Comparison of ENCODE assay signal across 8 cellular contexts in the genomic region with DNA sequence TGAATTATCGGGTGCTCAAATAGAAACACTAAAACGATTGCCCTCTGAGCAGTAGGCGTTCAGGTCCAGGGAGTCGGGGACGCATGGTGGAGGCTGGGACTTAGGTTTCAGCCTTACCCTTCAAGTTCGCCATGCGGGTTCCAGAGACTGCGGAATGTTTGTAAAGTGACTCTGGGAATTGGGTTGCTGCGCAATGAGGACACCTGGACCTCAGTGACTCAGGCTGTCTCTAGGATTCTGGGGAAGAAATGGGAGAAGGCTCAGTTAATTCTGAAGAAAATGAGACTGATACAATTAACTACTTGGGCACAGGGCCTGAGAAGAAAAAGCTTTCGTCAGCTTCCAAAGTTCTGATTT. TPM values are rescaled to one million over a fixed set of nuclear protein-coding genes. Genes with fewer than 3 reads are reported as not detected.
DNase-seq lines count a peak whose midpoint lies in the region; ATAC-seq and TF ChIP-seq lines count a peak whose summit lies in the region.

No MANE protein-coding gene starts in this region.

- H3K27me3 ChIP-seq in transverse colon: no peaks in the 10 kb centered on the region

- no peak overlapping the region for H3K27ac Mint-ChIP-seq in activated T-cell treated with anti-CD3 and anti-CD28 coated beads, Interleukin-2, amount 50 U/mL, for 72 hours

- no peaks in the 10 kb centered on the region for H3K36me3 ChIP-seq in transverse colon

- intact Hi-C loops in transverse colon (cut with DNase I; ENCODE audit: low total_unique reads): no loop called here

- no peaks in the 10 kb centered on the region for H3K9me3 Mint-ChIP-seq in activated T-cell treated with anti-CD3 and anti-CD28 coated beads, Interleukin-2, amount 50 U/mL, for 72 hours

- peaks cover 42% of the 10 kb centered on the region for H3K27me3 Mint-ChIP-seq in activated T-cell treated with anti-CD3 and anti-CD28 coated beads, Interleukin-2, amount 50 U/mL, for 72 hours (ENCODE audit: low read depth)

- H3K4me1 ChIP-seq in transverse colon: peaks cover 15 to 69% (median 53%) of the 10 kb centered on the region in 4 donors

- TF ChIP-seq POLR2A in transverse colon (IDR thresholded peaks at IDR 0.05): no peak

- no peak for DNase-seq in activated T-cell treated with anti-CD3 and anti-CD28 coated beads, Interleukin-2, amount 50 U/mL, for 72 hours
- DNase-seq in activated T-cell treated with anti-CD3 and anti-CD28 coated beads for 4 hours (no peak), astrocyte of the cerebellum (ENCODE audit: low read depth) (no peak), left lobe of liver (ENCODE audit: low spot score) (no peak), transverse colon (no peak), NCI-H1436 (lab: John Stamatoyannopoulos, UW) (no peak), NCI-H2196 treated with DMSO at 0.1 percent for 48 hours (lab: John Stamatoyannopoulos, UW; ENCODE audit: unreplicated experiment) (no peak), SK-N-DZ (ENCODE audit: low spot score) (no peak)

- H3K36me3 Mint-ChIP-seq in activated T-cell treated with anti-CD3 and anti-CD28 coated beads, Interleukin-2, amount 50 U/mL, for 72 hours (ENCODE audit: insufficient read depth in 2 of 2): no peaks in the 10 kb centered on the region

- peaks cover 14% of the 10 kb centered on the region for H3K4me1 Mint-ChIP-seq in activated T-cell treated with anti-CD3 and anti-CD28 coated beads, Interleukin-2, amount 50 U/mL, for 72 hours (ENCODE audit: low read depth)

- TF ChIP-seq CTCF in astrocyte of the cerebellum (IDR thresholded peaks at IDR 0.05; ENCODE audit: low read depth, low read length, missing control alignments) (no peak), transverse colon (IDR thresholded peaks at IDR 0.05) (no peak)

- TF ChIP-seq EP300 in transverse colon (IDR thresholded peaks at IDR 0.05; ENCODE audit: low read depth): no peak

- 24 to 32% methylated on average over 7 to 10 of the region's 10 CpGs for WGBS in transverse colon (ENCODE audit: low coverage in 1 of 2), 2 donors

- H3K4me3 Mint-ChIP-seq in activated T-cell treated with anti-CD3 and anti-CD28 coated beads, Interleukin-2, amount 50 U/mL, for 72 hours: peak overlapping the region; percentile 81 to 87

- H3K4me3 ChIP-seq in astrocyte of the cerebellum (ENCODE audit: low read depth, low read length): peak overlapping the region; percentile 73
- peak overlapping the region; percentile 39 to 92 (median 90) for H3K4me3 ChIP-seq in transverse colon

- H3K9me3 ChIP-seq in transverse colon: no peaks in the 10 kb centered on the region

- in situ Hi-C loops in astrocyte of the cerebellum (cut with HindIII; ENCODE audit: low sequenced_read_pairs) (loop anchor here (5.0 kb wide), 1 partner anchor 63 kb away; no protein-coding TSS in a partner anchor), transverse colon (cut with MboI; ENCODE audit: low pct_ligation_motif_present in 1 of 4, low pct_unique_long_range_greater_than_20kb in 1 of 4, low sequenced_read_pairs in 3 of 4) (loop anchor here in 1 of 4 donors (10.0 kb wide), 1 partner anchor 45 kb away; no protein-coding TSS in a partner anchor)

- ATAC-seq in activated T-cell treated with anti-CD3 and anti-CD28 coated beads, Interleukin-2, amount 50 U/mL, for 72 hours (replicated peaks in 1 of 2): no peak
- peak; percentile 22 for ATAC-seq in left lobe of liver

- H3K27ac ChIP-seq in transverse colon: peak overlapping the region; percentile 93 to 99 (median 98)

RNA-seq across cellular contexts. Expression of a gene that starts 1.1 kb away (rescaled TPM):
- total RNA-seq in activated T-cell treated with anti-CD3 and anti-CD28 coated beads, Interleukin-2, amount 50 U/mL, for 72 hours: 10 to 100 TPM; 13.9 to 22.3 TPM
- total RNA-seq in left lobe of liver (3.9 TPM), transverse colon (1,000 to 10,000 TPM in 3 of 4 donors, 100 to 1,000 TPM in 1; 388 to 2,805 (median 1,702) TPM)
- not detected in 2 replicates for polyA plus RNA-seq in SK-N-DZ (2014; cell fraction: cytosol; rRNA removed)
- polyA plus RNA-seq in SK-N-DZ (2014; cell fraction: nucleus; rRNA removed): 1.3 TPM in 1 of 2 replicates, not detected in the other

Comparison
In these comparisons a context has a peak if more than half of its experiments do, and no peak if none do; other contexts are left out.
1. RNA of a gene that starts 1.1 kb away (total RNA-seq): 388 to 2,805 TPM in transverse colon; 13.9 to 22.3 TPM in activated T-cell treated with anti-CD3 and anti-CD28 coated beads, Interleukin-2, amount 50 U/mL, for 72 hours and 3.9 TPM in left lobe of liver (single experiment); every median in the first group is over 10 times any median in the second.